ENCODE assay signal across 25 cellular contexts in genomic region chr9:137657606-137658005, GRCh38.
"Had no signal": no experiment of that assay in that cellular context is flagged by ENCODE, and none has a peak within 500 bp of the region (broad histone marks: within the 10 kb centered on the region; RNA-seq: fewer than 3 reads in every experiment).

No MANE protein-coding gene starts in this region.

- DNase-seq: activated CD4-positive, alpha-beta T cell treated with anti-CD3 and anti-CD28 coated beads for 36 hours; activated CD4-positive, CD25-positive, alpha-beta regulatory T cell; activated CD8-positive, alpha-beta T cell treated with anti-CD3 and anti-CD28 coated beads, Interleukin-2, amount 10 ng/mL, durations not matched to agents 7 days and 5 days; activated effector memory CD4-positive, alpha-beta T cell treated with Interleukin-2 at 50 U/mL for 16 hours; activated naive CD4-positive, alpha-beta T cell treated with Interleukin-2 at 50 U/mL for 16 hours; dorsolateral prefrontal cortex; effector memory CD4-positive, alpha-beta T cell; lower lobe of right lung; mesendoderm; stimulated activated CD4-positive, alpha-beta T cell treated with anti-CD3 and anti-CD28 coated beads, Interleukin-12 subunit alpha, Interleukin-12 subunit beta, amount 100 ng/mL, for 4 hours; stimulated activated CD4-positive, alpha-beta T cell treated with anti-CD3 and anti-CD28 coated beads, Interleukin-4, amount 100 ng/mL, for 1 hour; stimulated activated naive CD8-positive, alpha-beta T cell treated with anti-CD3 and anti-CD28 coated beads, Interleukin-15, amount 100 ng/mL, for 72 hours; substantia nigra had no signal

- H3K36me3 ChIP-seq: cardiac muscle cell, ovary had no signal

- H3K4me1 Mint-ChIP-seq: nephron had no signal

- H3K27me3 ChIP-seq: ascending aorta, cardiac muscle cell, dorsolateral prefrontal cortex, left lung, neutrophil, ovary, upper lobe of right lung had no signal

- H3K27me3 Mint-ChIP-seq: activated CD4-positive, alpha-beta T cell treated with anti-CD3 and anti-CD28 coated beads for 36 hours; brain; progenitor cell of endocrine pancreas; stimulated activated naive CD8-positive, alpha-beta T cell treated with anti-CD3 and anti-CD28 coated beads, Interleukin-15, amount 100 ng/mL, for 72 hours had no signal

- H3K9me3 ChIP-seq: ascending aorta, left lung, lower lobe of right lung, neutrophil, ovary, upper lobe of right lung had no signal

- H3K27ac ChIP-seq: ascending aorta, cardiac muscle cell, coronary artery, dorsolateral prefrontal cortex, left lung, lower lobe of right lung, neutrophil, ovary, skin epidermis, upper lobe of right lung had no signal

- H3K4me1 ChIP-seq: ascending aorta, lower lobe of right lung, upper lobe of right lung had no signal

- H3K4me3 Mint-ChIP-seq: activated CD4-positive, alpha-beta T cell treated with anti-CD3 and anti-CD28 coated beads for 36 hours; activated CD8-positive, alpha-beta T cell treated with anti-CD3 and anti-CD28 coated beads, Interleukin-2, amount 10 ng/mL, durations not matched to agents 7 days and 5 days; brain; nephron; stimulated activated naive CD8-positive, alpha-beta T cell treated with anti-CD3 and anti-CD28 coated beads, Interleukin-15, amount 100 ng/mL, for 72 hours had no signal

- H3K27ac Mint-ChIP-seq: activated CD4-positive, alpha-beta T cell treated with anti-CD3 and anti-CD28 coated beads for 36 hours; nephron; progenitor cell of endocrine pancreas; stimulated activated naive CD8-positive, alpha-beta T cell treated with anti-CD3 and anti-CD28 coated beads, Interleukin-15, amount 100 ng/mL, for 72 hours had no signal

- H3K9me3 Mint-ChIP-seq: brain; nephron; stimulated activated naive CD8-positive, alpha-beta T cell treated with anti-CD3 and anti-CD28 coated beads, Interleukin-15, amount 100 ng/mL, for 72 hours had no signal

- ATAC-seq: activated CD4-positive, alpha-beta T cell treated with anti-CD3 and anti-CD28 coated beads for 36 hours; activated CD8-positive, alpha-beta T cell treated with anti-CD3 and anti-CD28 coated beads, Interleukin-2, amount 10 ng/mL, durations not matched to agents 7 days and 5 days; left lung; lower lobe of right lung; sciatic nerve; stimulated activated naive CD8-positive, alpha-beta T cell treated with anti-CD3 and anti-CD28 coated beads, Interleukin-15, amount 100 ng/mL, for 72 hours; upper lobe of right lung had no signal

- H3K4me3 ChIP-seq: ascending aorta, cardiac muscle cell, coronary artery, dorsolateral prefrontal cortex, left lung, lower lobe of right lung, ovary, skin epidermis, upper lobe of right lung had no signal
